In genomic region chr10:42593284-42593683, GRCh38 we compare ENCODE assay signal across 23 cellular contexts.
"Had no signal": no experiment of that assay in that cellular context is flagged by ENCODE, and none has a peak within 500 bp of the region (broad histone marks: within the 10 kb centered on the region; RNA-seq: fewer than 3 reads in every experiment).

No MANE protein-coding gene starts in this region.

- ATAC-seq: effector memory CD8-positive, alpha-beta T cell had no signal

- H3K9ac ChIP-seq: neural progenitor cell had no signal

- H3K27ac ChIP-seq: neural progenitor cell, right atrium auricular region, suprapubic skin, transverse colon, vagina, WERI-Rb-1 had no signal

- H3K4me3 Mint-ChIP-seq: dendritic cell treated with granulocyte-macrophage colony-stimulating factor and Interleukin-4, amounts not matched to agents 40 ng/mL and 50 ng/mL, for 4 days; effector memory CD8-positive, alpha-beta T cell; naive B cell; neural progenitor cell; stimulated activated naive CD8-positive, alpha-beta T cell treated with anti-CD3 and anti-CD28 coated beads, Interleukin-15, Interleukin-2, amounts not matched to agents 100 ng/mL and 50 ng/mL, for 24 hours had no signal

- FAIRE-seq: islet of Langerhans had no signal

- H3K4me1 Mint-ChIP-seq: naive B cell, neural progenitor cell had no signal

- H3K4me1 ChIP-seq: neural progenitor cell, right atrium auricular region, suprapubic skin, transverse colon, vagina had no signal

- H3K27ac Mint-ChIP-seq: dendritic cell treated with granulocyte-macrophage colony-stimulating factor and Interleukin-4, amounts not matched to agents 40 ng/mL and 50 ng/mL, for 4 days; effector memory CD8-positive, alpha-beta T cell; naive B cell; neural progenitor cell; progenitor cell of endocrine pancreas; stimulated activated naive CD8-positive, alpha-beta T cell treated with anti-CD3 and anti-CD28 coated beads, Interleukin-15, Interleukin-2, amounts not matched to agents 100 ng/mL and 50 ng/mL, for 24 hours had no signal

- H3K27me3 Mint-ChIP-seq: dendritic cell treated with granulocyte-macrophage colony-stimulating factor and Interleukin-4, amounts not matched to agents 40 ng/mL and 50 ng/mL, for 4 days; effector memory CD8-positive, alpha-beta T cell; naive B cell; progenitor cell of endocrine pancreas; stimulated activated naive CD8-positive, alpha-beta T cell treated with anti-CD3 and anti-CD28 coated beads, Interleukin-15, Interleukin-2, amounts not matched to agents 100 ng/mL and 50 ng/mL, for 24 hours had no signal

- DNase-seq: activated CD4-positive, alpha-beta T cell treated with anti-CD3 and anti-CD28 coated beads for 1 hour; activated CD8-positive, alpha-beta memory T cell treated with anti-CD3 and anti-CD28 coated beads for 24 hours; activated CD8-positive, alpha-beta memory T cell treated with anti-CD3 and anti-CD28 coated beads, Interleukin-2, amount 50 U/mL, for 48 hours; activated effector memory CD4-positive, alpha-beta T cell treated with Interleukin-2 at 50 U/mL for 16 hours; activated naive CD4-positive, alpha-beta T cell treated with anti-CD3 and anti-CD28 coated beads, Interleukin-2, amount 50 U/mL, for 16 hours; activated T-cell treated with anti-CD3 and anti-CD28 coated beads, Interleukin-2, amount 50 U/mL, for 48 hours; effector memory CD8-positive, alpha-beta T cell; foreskin melanocyte; glutamatergic neuron; hippocampal formation; mammary epithelial cell; naive B cell; stimulated activated CD4-positive, alpha-beta T cell treated with anti-CD3 and anti-CD28 coated beads, Interleukin-2, amount 100 ng/mL, for 48 hours; transverse colon; WERI-Rb-1 had no signal

- H3K4me3 ChIP-seq: neural progenitor cell, right atrium auricular region, suprapubic skin, transverse colon, vagina had no signal

- H3K27me3 ChIP-seq: neural progenitor cell, right atrium auricular region, suprapubic skin, transverse colon, vagina had no signal
